Comparison of ENCODE assay signal across 8 cellular contexts in genomic region chr18:43277164-43277600, GRCh38.
DNase-seq lines count a peak whose midpoint lies in the region; ATAC-seq and TF ChIP-seq lines count a peak whose summit lies in the region.

A gene with protein sequence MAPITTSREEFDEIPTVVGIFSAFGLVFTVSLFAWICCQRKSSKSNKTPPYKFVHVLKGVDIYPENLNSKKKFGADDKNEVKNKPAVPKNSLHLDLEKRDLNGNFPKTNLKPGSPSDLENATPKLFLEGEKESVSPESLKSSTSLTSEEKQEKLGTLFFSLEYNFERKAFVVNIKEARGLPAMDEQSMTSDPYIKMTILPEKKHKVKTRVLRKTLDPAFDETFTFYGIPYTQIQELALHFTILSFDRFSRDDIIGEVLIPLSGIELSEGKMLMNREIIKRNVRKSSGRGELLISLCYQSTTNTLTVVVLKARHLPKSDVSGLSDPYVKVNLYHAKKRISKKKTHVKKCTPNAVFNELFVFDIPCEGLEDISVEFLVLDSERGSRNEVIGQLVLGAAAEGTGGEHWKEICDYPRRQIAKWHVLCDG (minus strand): TSS chr18:43277490. CDS start chr18:43277281, 209 bp downstream.

- no peak within 1 kb of the TSS for H3K4me3 ChIP-seq in BLaER1
- H3K4me3 ChIP-seq in astrocyte of the cerebellum (ENCODE audit: low read depth, low read length), result peak within 1 kb of the TSS; percentile 13
- H3K4me3 ChIP-seq in iPS-20b (ENCODE audit: low read length), result peak within 1 kb of the TSS; percentile 62

- in situ Hi-C loops in astrocyte of the cerebellum (cut with HindIII; ENCODE audit: low sequenced_read_pairs), result no loop called here

- no peaks in the 10 kb centered on the region for H3K36me3 ChIP-seq in BLaER1
- no peaks in the 10 kb centered on the region for H3K36me3 ChIP-seq in iPS-20b (ENCODE audit: insufficient read depth, low read depth, low read length)

- no peaks in the 10 kb centered on the region for H4K20me1 ChIP-seq in BLaER1

- ATAC-seq in HG02763 (IDR thresholded peaks at IDR 0.05; ENCODE audit: unreplicated experiment), result no peak
- no peak for ATAC-seq in HG02610 (IDR thresholded peaks at IDR 0.05; ENCODE audit: unreplicated experiment)

- peak; percentile 9 for TF ChIP-seq CTCF in astrocyte of the cerebellum (IDR thresholded peaks at IDR 0.05; ENCODE audit: low read depth, low read length, missing control alignments)

- H3K27me3 ChIP-seq in BLaER1 (no peaks in the 10 kb centered on the region), iPS-20b (ENCODE audit: insufficient read depth, low read length) (no peaks in the 10 kb centered on the region)

- H3K4me1 ChIP-seq in BLaER1 (peaks cover 18% of the 10 kb centered on the region), iPS-20b (ENCODE audit: insufficient read depth, low read length) (peaks cover 11% of the 10 kb centered on the region; the same call in 1 of the 2 replicates)

- H3K9ac ChIP-seq in BLaER1, result no peak within 1 kb of the TSS
- no peak within 1 kb of the TSS for H3K9ac ChIP-seq in iPS-20b (ENCODE audit: low read depth, low read length)

- H3K27ac ChIP-seq in BLaER1, result no peak within 1 kb of the TSS
- no peak within 1 kb of the TSS for H3K27ac ChIP-seq in iPS-20b (ENCODE audit: low read length)
- no peak within 1 kb of the TSS for H3K27ac ChIP-seq in substantia nigra (ENCODE audit: low read depth, low read length, poor library complexity, severe bottlenecking)

- H3K9me3 ChIP-seq in BLaER1 (no peaks in the 10 kb centered on the region), iPS-20b (ENCODE audit: insufficient read depth, low read depth, low read length) (no peaks in the 10 kb centered on the region)

- DNase-seq in NCI-H146 treated with DMSO at 0.1 percent for 48 hours (lab: John Stamatoyannopoulos, UW; ENCODE audit: unreplicated experiment) (peak; percentile 96), astrocyte of the cerebellum (ENCODE audit: low read depth) (peak; percentile 67), substantia nigra (lab: John Stamatoyannopoulos, UW) (peak in 39 of 49 donors; percentile 1 to 86 (median 29)), T1000 (lab: John Stamatoyannopoulos, UW) (no peak)

- H3K4me2 ChIP-seq in BLaER1, result peak within 1 kb of the TSS; percentile 39
